ENCODE assay signal across 9 cellular contexts in genomic region chr6:57324538-57324937, GRCh38. TPM values are rescaled to one million over a fixed set of nuclear protein-coding genes. Genes with fewer than 3 reads are reported as not detected.
A peak's percentile ranks its signal among the peaks of the same experiment; 100 is the strongest.
DNase-seq lines count a peak whose midpoint lies in the region; ATAC-seq, FAIRE-seq and TF ChIP-seq lines count a peak whose summit lies in the region.
"Had no signal": no experiment of that assay in that cellular context is flagged by ENCODE, and none has a peak within 500 bp of the region (broad histone marks: within the 10 kb centered on the region; RNA-seq: fewer than 3 reads in every experiment).

No MANE protein-coding gene starts in this region.

- POLR2A ChIA-PET in HEK293 (lab: Yijun Ruan, JAX) (no interaction called here), HepG2 (lab: Yijun Ruan, JAX) (no interaction called here)

- H3K4me1 ChIP-seq in HEK293 (ENCODE audit: control insufficient read depth, insufficient read depth, low read length) (no peaks in the 10 kb centered on the region), HepG2 (ENCODE audit: insufficient read depth, low read length) (peaks cover 5% of the 10 kb centered on the region)

- H3K9me3 ChIP-seq in HEK293 (ENCODE audit: control insufficient read depth, insufficient read depth, low read depth, low read length), result no peaks in the 10 kb centered on the region
- peaks cover 10% of the 10 kb centered on the region for H3K9me3 ChIP-seq in HepG2 (ENCODE audit: low read length)

- TF ChIP-seq EP300 in HepG2 (IDR thresholded peaks at IDR 0.05; ENCODE audit: low read depth in 2 of 2, low read length in 2 of 2) (no peak), HepG2 (CRISPR knock-in tag; IDR thresholded peaks at IDR 0.05; ENCODE audit: borderline replicate concordance) (no peak)

- in situ Hi-C loops in HepG2 (cut with HindIII; ENCODE audit: extremely low pct_ligation_motif_present, low pct_unique_long_range_greater_than_20kb), result loop anchor here (25.0 kb wide), 1 partner anchor 287 kb away; the partner anchor contains the start of gene KIAA1586

- ATAC-seq in HepG2 (no peak), HG02852 (IDR thresholded peaks at IDR 0.05; ENCODE audit: unreplicated experiment) (no peak), GM21717 (IDR thresholded peaks at IDR 0.05; ENCODE audit: unreplicated experiment) (no peak)

- FAIRE-seq in TTC549 (lab: Jason Lieb, UNC) (peak; percentile 93), HepG2 (lab: Jason Lieb, UNC) (peak; percentile 63)

- no peak overlapping the region for H3K9ac ChIP-seq in HepG2 (ENCODE audit: insufficient read depth, low read depth, low read length)

- intact Hi-C loops in HepG2 (cut with micrococcal nuclease; ENCODE audit: unreplicated experiment), result loop anchor here (1.0 to 2.0 kb wide), 2 partner anchors 56 to 134 kb away; no protein-coding TSS in a partner anchor

- BruUV-seq in HepG2 (replicated peaks; lab: Mats Ljungman, UMichigan), result no TSS peak

- TF ChIP-seq CTCF in HEK293 (tag by site-specific recombination; IDR thresholded peaks at IDR 0.05) (no peak), HepG2 (CRISPR knock-in tag; IDR thresholded peaks at IDR 0.05) (peak; percentile 36)

- no peak overlapping the region for H3K27ac ChIP-seq in HEK293 (ENCODE audit: extremely low read depth, low read depth, low read length)
- H3K27ac ChIP-seq in HepG2 (ENCODE audit: extremely low read length, insufficient read depth, low read length), result no peak overlapping the region

- H3K27me3 ChIP-seq in HepG2 (ENCODE audit: control insufficient read depth in 1 of 2, insufficient read depth in 2 of 2, low read length in 2 of 2), result no peaks in the 10 kb centered on the region

- H3K4me2 ChIP-seq in HepG2 (ENCODE audit: low read depth, low read length), result no peak overlapping the region

- no peak for TF ChIP-seq POLR2A in HepG2 (IDR thresholded peaks at IDR 0.05; ENCODE audit: insufficient read depth in 1 of 2, low read depth in 2 of 2, low read length in 2 of 2)

- no peaks in the 10 kb centered on the region for H4K20me1 ChIP-seq in HepG2 (ENCODE audit: insufficient read depth, low read length)

- TF ChIP-seq RAD21 in HepG2 (CRISPR knock-in tag; IDR thresholded peaks at IDR 0.05), result peak; percentile 16; the same call in 1 of the 2 replicates

- CTCF ChIA-PET in HEK293 (lab: Yijun Ruan, JAX), result interaction anchor here (0.6 to 1.0 kb wide), 5 partner anchors 58 to 422 kb away, joined by 3 to 7 read pairs (median 4); partner anchors contain the start of gene BEND6
- CTCF ChIA-PET in HepG2 (lab: Yijun Ruan, JAX; ENCODE audit: low intra/inter-chr PET ratio, low total read pairs), result interaction anchor here (0.8 to 2.0 kb wide), 5 partner anchors 57 to 422 kb away, joined by 3 to 12 read pairs (median 7); partner anchors contain the start of gene BEND6

- no peak overlapping the region for H2AFZ ChIP-seq in HepG2 (ENCODE audit: low read length)

- no peaks in the 10 kb centered on the region for H3K79me2 ChIP-seq in HepG2 (ENCODE audit: insufficient read depth, low read length)

- no peak overlapping the region for H3K4me3 ChIP-seq in HEK293 (ENCODE audit: low read depth, low read length)
- no peak overlapping the region for H3K4me3 ChIP-seq in HepG2 (replicated peaks in 1 of 3; ENCODE audit: insufficient read depth in 1 of 3, low read depth in 2 of 3, low read length in 3 of 3)

- H3K36me3 ChIP-seq in HEK293 (ENCODE audit: control insufficient read depth in 2 of 2, insufficient read depth in 1 of 2, low read length in 2 of 2) (peaks cover 81 to 92% of the 10 kb centered on the region in 2 experiments), HepG2 (replicated peaks in 1 of 2; ENCODE audit: control insufficient read depth in 1 of 2, insufficient read depth in 2 of 2, low read length in 2 of 2) (peaks cover 9 to 85% of the 10 kb centered on the region in 2 experiments)

- 59% methylated on average over 1 of the region's 1 CpG for WGBS in HepG2 (ENCODE audit: low lambda C conversion rate)

- DNase-seq in CD1c-positive myeloid dendritic cell (ENCODE audit: extremely low spot score) (peak; percentile 7), HepG2 (ENCODE audit: low spot score) (no peak), A172 (ENCODE audit: low spot score) (no peak)
- no peak for DNase-seq in activated T-cell treated with anti-CD3 and anti-CD28 coated beads, Interleukin-2, amount 50 U/mL, for 1 hour
- DNase-seq: head of caudate nucleus had no signal

TF ChIP-seq in HEK293, 187 proteins besides CTCF, POLR2A, EP300 and RAD21:
- TF ChIP-seq ZNF169 (tag by site-specific recombination; IDR thresholded peaks at IDR 0.05) (no peak), ZNF654 (tag by site-specific recombination; IDR thresholded peaks at IDR 0.05; ENCODE audit: low read depth) (0 out of 2 replicates have a peak, but pooled peaks have one; percentile 13)

TF ChIP-seq in HepG2, 621 proteins besides CTCF, POLR2A, EP300 and RAD21 (continues in another document):
- TF ChIP-seq, protein P1, sequence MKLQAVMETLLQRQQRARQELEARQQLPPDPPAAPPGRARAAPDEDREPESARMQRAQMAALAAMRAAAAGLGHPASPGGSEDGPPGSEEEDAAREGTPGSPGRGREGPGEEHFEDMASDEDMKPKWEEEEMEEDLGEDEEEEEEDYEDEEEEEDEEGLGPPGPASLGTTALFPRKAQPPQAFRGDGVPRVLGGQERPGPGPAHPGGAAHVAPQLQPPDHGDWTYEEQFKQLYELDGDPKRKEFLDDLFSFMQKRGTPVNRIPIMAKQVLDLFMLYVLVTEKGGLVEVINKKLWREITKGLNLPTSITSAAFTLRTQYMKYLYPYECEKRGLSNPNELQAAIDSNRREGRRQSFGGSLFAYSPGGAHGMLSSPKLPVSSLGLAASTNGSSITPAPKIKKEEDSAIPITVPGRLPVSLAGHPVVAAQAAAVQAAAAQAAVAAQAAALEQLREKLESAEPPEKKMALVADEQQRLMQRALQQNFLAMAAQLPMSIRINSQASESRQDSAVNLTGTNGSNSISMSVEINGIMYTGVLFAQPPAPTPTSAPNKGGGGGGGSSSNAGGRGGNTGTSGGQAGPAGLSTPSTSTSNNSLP (IDR thresholded peaks at IDR 0.05; ENCODE audit: low read depth, low read length), result 0 out of 2 replicates have a peak, but pooled peaks have one; percentile 37
- TF ChIP-seq ZNF34 (CRISPR knock-in tag; IDR thresholded peaks at IDR 0.05; ENCODE audit: borderline replicate concordance) (no peak), TAF1 (CRISPR knock-in tag; IDR thresholded peaks at IDR 0.05) (no peak), AFF4 (CRISPR knock-in tag; IDR thresholded peaks at IDR 0.05) (no peak)

RNA-seq across cellular contexts. Expression of gene PRIM2, which starts 7.1 kb away (rescaled TPM):
- 52.7 and 70.0 TPM in 2 replicates for total RNA-seq in HepG2 (2016; rRNA removed; fragmentation: Illumina TruSeq; extraction: Trizol)
- 21.1 and 24.9 TPM in 2 replicates for total RNA-seq in HepG2 (2016; cell fraction: cytosol; rRNA removed; fragmentation: Illumina TruSeq; extraction: Trizol; ENCODE audit: low read depth)
- total RNA-seq in HepG2 (2016; cell fraction: insoluble cytoplasmic fraction; rRNA removed; fragmentation: Illumina TruSeq; extraction: Trizol), result 53.8 and 69.9 TPM in 2 replicates
- 21.4 and 27.4 TPM in 2 replicates for total RNA-seq in HepG2 (2016; cell fraction: membrane; rRNA removed; fragmentation: Illumina TruSeq; extraction: Trizol)
- 63.1 and 70.3 TPM in 2 replicates for total RNA-seq in HepG2 (2016; cell fraction: nucleus; rRNA removed; fragmentation: Illumina TruSeq; extraction: Trizol)
- 4.9 and 8.0 TPM in 2 replicates for polyA plus RNA-seq in HepG2 (2011; rRNA removed)
- 4.5 and 5.6 TPM in 2 replicates for polyA plus RNA-seq in HepG2 (2011; cell fraction: cytosol; rRNA removed)
- 2.9 and 4.4 TPM in 2 replicates for polyA plus RNA-seq in HepG2 (2011; cell fraction: nucleus; rRNA removed)
- 6.9 and 12.3 TPM in 2 replicates for polyA plus RNA-seq in HepG2 (2012)
- polyA plus RNA-seq in HepG2 (2016; cell fraction: cytosol; fragmentation: Illumina TruSeq; extraction: Trizol; ENCODE audit: low read depth), result 3.8 and 4.0 TPM in 2 replicates
- polyA plus RNA-seq in HepG2 (2016; cell fraction: insoluble cytoplasmic fraction; fragmentation: Illumina TruSeq; extraction: Trizol; ENCODE audit: low read depth), result 39.7 and 42.9 TPM in 2 replicates
- polyA plus RNA-seq in HepG2 (2016; cell fraction: membrane; fragmentation: Illumina TruSeq; extraction: Trizol; ENCODE audit: low read depth), result 5.8 and 6.9 TPM in 2 replicates
- polyA plus RNA-seq in HepG2 (2016; cell fraction: nucleus; fragmentation: Illumina TruSeq; extraction: Trizol; ENCODE audit: insufficient read depth, low read depth), result 15.2 and 17.9 TPM in 2 replicates
- 14.8 and 39.2 TPM in 2 replicates for polyA minus RNA-seq in HepG2 (2011; rRNA and poly(A)+ RNA removed; ENCODE audit: low replicate concordance)
- polyA minus RNA-seq in HepG2 (2011; cell fraction: cytosol; rRNA and poly(A)+ RNA removed), result 8.8 and 11.7 TPM in 2 replicates
- 54.1 and 58.5 TPM in 2 replicates for polyA minus RNA-seq in HepG2 (2011; cell fraction: nucleus; rRNA and poly(A)+ RNA removed)
- total RNA-seq in A172 (2014; rRNA removed; shearing (Covaris generic)), result 52.2 and 62.8 TPM in 2 replicates
